In genomic region chr2:72859831-72860262, GRCh38 we compare ENCODE assay signal across 8 cellular contexts. TPM values are rescaled to one million over a fixed set of nuclear protein-coding genes. Genes with fewer than 3 reads are reported as not detected.
A peak's percentile ranks its signal among the peaks of the same experiment; 100 is the strongest.
DNase-seq lines count a peak whose midpoint lies in the region; ATAC-seq and TF ChIP-seq lines count a peak whose summit lies in the region.

No MANE protein-coding gene starts in this region.

- H3K4me2 ChIP-seq in OCI-LY3 (ENCODE audit: low read length) (peak overlapping the region; percentile 69), fibroblast of lung (ENCODE audit: extremely low read depth, insufficient read depth, low read length) (no peak overlapping the region)

- TF ChIP-seq CTCF in HL-60 (IDR thresholded peaks at IDR 0.05; ENCODE audit: insufficient read depth, low read length) (peak; percentile 18), OCI-LY3 (IDR thresholded peaks at IDR 0.05; ENCODE audit: low read depth, low read length) (peak; percentile 86), fibroblast of lung (conservative IDR thresholded peaks at IDR 0.05 in 1 of 2, IDR thresholded peaks at IDR 0.05 in 1 of 2; ENCODE audit: low read depth in 1 of 2, low read length in 2 of 2) (peak; percentile 68 to 80), transverse colon (IDR thresholded peaks at IDR 0.05) (peak; percentile 52 to 64 (median 58))

- H3K4me1 ChIP-seq in OCI-LY3 (ENCODE audit: low read length) (peaks cover 43% of the 10 kb centered on the region), fibroblast of lung (ENCODE audit: control insufficient read depth, extremely low read depth, insufficient read depth, low read length) (peaks cover 5% of the 10 kb centered on the region), transverse colon (peaks cover 0 to 10% (median 8%) of the 10 kb centered on the region in 4 donors)

- TF ChIP-seq EP300 in transverse colon (IDR thresholded peaks at IDR 0.05; ENCODE audit: low read depth) = no peak

- H3K4me3 ChIP-seq in HL-60 (replicated peaks; ENCODE audit: insufficient read depth, low read length) = no peak overlapping the region
- H3K4me3 ChIP-seq in OCI-LY3 (ENCODE audit: low read length) = peak overlapping the region; percentile 45
- H3K4me3 ChIP-seq in fibroblast of lung (replicated peaks in 1 of 4; ENCODE audit: control extremely low read depth in 1 of 4, insufficient read depth in 1 of 4, low read depth in 3 of 4, low read length in 4 of 4) = no peak overlapping the region
- no peak overlapping the region for H3K4me3 ChIP-seq in transverse colon

- no peak for TF ChIP-seq POLR2A in transverse colon (IDR thresholded peaks at IDR 0.05)

- H3K79me2 ChIP-seq in OCI-LY3 (ENCODE audit: low read length) = no peaks in the 10 kb centered on the region
- H3K79me2 ChIP-seq in fibroblast of lung (ENCODE audit: control insufficient read depth, insufficient read depth, low read length) = no peaks in the 10 kb centered on the region

- H2AFZ ChIP-seq in OCI-LY3 (ENCODE audit: low read depth, low read length) (0 out of 2 replicates have a peak overlapping the region, but pooled peaks have one; percentile 65), fibroblast of lung (ENCODE audit: low read length) (no peak overlapping the region)

- H3K9me3 ChIP-seq in OCI-LY3 (ENCODE audit: insufficient read depth, low read length) (no peaks in the 10 kb centered on the region), fibroblast of lung (ENCODE audit: control insufficient read depth, insufficient read depth, low read depth, low read length) (no peaks in the 10 kb centered on the region), transverse colon (no peaks in the 10 kb centered on the region)

- H3K27ac ChIP-seq in HL-60 (replicated peaks) (no peak overlapping the region), OCI-LY3 (ENCODE audit: low read length) (no peak overlapping the region), fibroblast of lung (ENCODE audit: insufficient read depth, low read length) (no peak overlapping the region), transverse colon (no peak overlapping the region)

- H3K36me3 ChIP-seq in OCI-LY3 (replicated peaks; ENCODE audit: low read depth, low read length) (no peaks in the 10 kb centered on the region), fibroblast of lung (ENCODE audit: control insufficient read depth, insufficient read depth, low read length) (no peaks in the 10 kb centered on the region), transverse colon (no peaks in the 10 kb centered on the region)

- peak; percentile 66 for ATAC-seq in GM18907 (IDR thresholded peaks at IDR 0.05; ENCODE audit: unreplicated experiment)

- DNase-seq in Ammon's horn (ENCODE audit: low spot score) (peak; percentile 80), HL-60 (ENCODE audit: low read depth in 1 of 2, low spot score in 1 of 2) (peak in 1 of 2 experiments; percentile 37), activated T-cell treated with anti-CD3 and anti-CD28 coated beads for 48 hours (ENCODE audit: low read depth) (peak; percentile 31), fibroblast of lung (ENCODE audit: low read depth in 2 of 2) (peak; percentile 38 to 69), nucleus accumbens (lab: John Stamatoyannopoulos, UW) (peak in 49 of 56 donors; percentile 2 to 86 (median 42)), transverse colon (peak; percentile 78)

- WGBS in transverse colon (ENCODE audit: low coverage in 1 of 2), 2 donors = 1 to 4% methylated on average over 3 of the region's 3 CpGs

- H3K9ac ChIP-seq in OCI-LY3 (ENCODE audit: low read length) (no peak overlapping the region), fibroblast of lung (ENCODE audit: insufficient read depth, low read length) (no peak overlapping the region)

- no peaks in the 10 kb centered on the region for H4K20me1 ChIP-seq in OCI-LY3 (ENCODE audit: insufficient read depth, low read length)
- H4K20me1 ChIP-seq in fibroblast of lung (ENCODE audit: control insufficient read depth, extremely low read depth, insufficient read depth, low read length) = no peaks in the 10 kb centered on the region

- H3K27me3 ChIP-seq in HL-60 (ENCODE audit: insufficient read depth, poor library complexity, severe bottlenecking) (no peaks in the 10 kb centered on the region), OCI-LY3 (ENCODE audit: low read depth, low read length) (peaks cover 40% of the 10 kb centered on the region), fibroblast of lung (ENCODE audit: control insufficient read depth, insufficient read depth, low read length) (peaks cover 17% of the 10 kb centered on the region), transverse colon (peaks cover 54% of the 10 kb centered on the region)

- in situ Hi-C loops in transverse colon (cut with MboI; ENCODE audit: low pct_ligation_motif_present in 1 of 4, low pct_unique_long_range_greater_than_20kb in 1 of 4, low sequenced_read_pairs in 3 of 4) = loop anchor here in 3 of 4 donors (5.0 to 10.0 kb wide), 2 partner anchors 85 to 88 kb away; no protein-coding TSS in a partner anchor

- intact Hi-C loops in transverse colon (cut with DNase I; ENCODE audit: low total_unique reads) = no loop called here

RNA-seq across cellular contexts. Expression of gene SPR, which starts 27.4 kb away (rescaled TPM):
- total RNA-seq in fibroblast of lung (23.3 and 25.9 TPM in 2 replicates), transverse colon (100 to 1,000 TPM in 1 of 4 donors, 10 to 100 TPM in 3; 83.8 to 431 (median 98.0) TPM)
- 9.4 and 14.3 TPM in 2 replicates for polyA plus RNA-seq in fibroblast of lung
- polyA plus RNA-seq in fibroblast of lung (2012) = 13.6 and 21.1 TPM in 2 replicates
- polyA minus RNA-seq in fibroblast of lung (ENCODE audit: low replicate concordance) = 12.0 and 12.3 TPM in 2 replicates

RNA-seq across cellular contexts. Expression of gene EXOC6B, which starts 34.0 kb away (rescaled TPM):
- 25.9 and 36.5 TPM in 2 replicates for total RNA-seq in fibroblast of lung
- polyA plus RNA-seq in fibroblast of lung = 24.9 and 26.3 TPM in 2 replicates
- 17.4 and 18.0 TPM in 2 replicates for polyA plus RNA-seq in fibroblast of lung (2012)
- 37.0 and 56.5 TPM in 2 replicates for polyA minus RNA-seq in fibroblast of lung (ENCODE audit: low replicate concordance)
- 10 to 100 TPM; 15.7 to 58.4 (median 37.9) TPM for total RNA-seq in transverse colon

RNA-seq across cellular contexts. Expression of gene EMX1, which starts 57.5 kb away (rescaled TPM):
- total RNA-seq in fibroblast of lung (not detected in 2 replicates), transverse colon (1 to 10 TPM in 3 of 4 donors, not detected in 1; 1.5 to 2.9 (median 2.7) TPM)
- polyA plus RNA-seq in fibroblast of lung = not detected in 2 replicates
- polyA plus RNA-seq in fibroblast of lung (2012) = not detected in 2 replicates
- not detected in 2 replicates for polyA minus RNA-seq in fibroblast of lung (ENCODE audit: low replicate concordance)

Comparison
In these comparisons a context has a peak if more than half of its experiments do, and no peak if none do; other contexts are left out.
1. CTCF ChIP-seq: peak in every context shown above with its lines; median percentile 86 in OCI-LY3; 74 in fibroblast of lung; 58 in transverse colon; 18 in HL-60.